20 cellular contexts compared by ENCODE assay signal in the genomic region with DNA sequence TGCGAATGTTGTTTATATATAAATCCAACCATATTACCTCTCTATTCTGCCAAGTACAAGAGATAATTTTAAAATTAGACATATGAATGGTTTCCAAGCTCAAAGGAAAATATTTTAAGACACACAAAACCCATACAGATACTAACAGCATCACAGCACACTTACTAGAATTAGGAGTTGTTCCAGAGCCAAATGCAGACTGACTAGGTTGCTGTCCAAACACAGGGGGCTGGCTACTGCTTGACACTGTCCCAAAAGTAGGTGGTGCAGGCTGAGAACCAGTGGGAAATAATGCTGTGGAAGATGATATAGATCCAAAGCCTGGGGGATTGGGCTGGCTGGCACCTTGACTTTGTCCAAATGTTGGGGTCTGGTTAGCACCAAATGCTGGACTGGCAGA.
"Had no signal": no experiment of that assay in that cellular context is flagged by ENCODE, and none has a peak within 500 bp of the region (broad histone marks: within the 10 kb centered on the region; RNA-seq: fewer than 3 reads in every experiment).

No MANE protein-coding gene starts in this region.

- DNase-seq: activated CD4-positive, alpha-beta memory T cell treated with anti-CD3 and anti-CD28 coated beads, Interleukin-2, amount 10 ng/mL, durations not matched to agents 7 days and 5 days; activated CD4-positive, alpha-beta T cell treated with anti-CD3 and anti-CD28 coated beads for 48 hours; activated CD4-positive, CD25-positive, alpha-beta regulatory T cell; aorta; caudate nucleus; dermis blood vessel endothelial cell; effector CD8-positive, alpha-beta T cell; foreskin keratinocyte; hippocampal formation; kidney glomerular epithelial cell; nucleus accumbens; right lobe of liver; stimulated activated CD4-positive, alpha-beta T cell treated with anti-CD3 and anti-CD28 coated beads, Interleukin-15, amount 100 ng/mL, for 24 hours; stimulated activated naive B cell treated with anti-CD40 and anti-IgM and Interleukin-4, amounts not matched to agents 10 μg/mL and 1 μg/mL and 100 μg/mL, for 72 hours; T1000; upper lobe of right lung had no signal

- H3K27me3 Mint-ChIP-seq: activated CD4-positive, alpha-beta memory T cell treated with anti-CD3 and anti-CD28 coated beads, Interleukin-2, amount 10 ng/mL, durations not matched to agents 7 days and 5 days; brain; stimulated activated naive B cell treated with anti-CD40 and anti-IgM and Interleukin-4, amounts not matched to agents 10 μg/mL and 1 μg/mL and 100 μg/mL, for 72 hours had no signal

- H3K27ac ChIP-seq: foreskin keratinocyte, parathyroid adenoma, right lobe of liver, skin epidermis, upper lobe of right lung had no signal

- H3K4me1 ChIP-seq: foreskin keratinocyte, parathyroid adenoma, right lobe of liver, upper lobe of right lung had no signal

- H3K4me3 ChIP-seq: right lobe of liver, skin epidermis, upper lobe of right lung had no signal

- H3K9me3 Mint-ChIP-seq: activated CD4-positive, alpha-beta memory T cell treated with anti-CD3 and anti-CD28 coated beads, Interleukin-2, amount 10 ng/mL, durations not matched to agents 7 days and 5 days; brain; stimulated activated naive B cell treated with anti-CD40 and anti-IgM and Interleukin-4, amounts not matched to agents 10 μg/mL and 1 μg/mL and 100 μg/mL, for 72 hours; T-helper 1 cell treated with Interleukin-12 subunit alpha and Interleukin-12 subunit beta and Interleukin-4 antibody, amounts not matched to agents 30 μg/mL and 1 μg/mL, for 36 hours had no signal

- H3K27ac Mint-ChIP-seq: activated CD4-positive, alpha-beta memory T cell treated with anti-CD3 and anti-CD28 coated beads, Interleukin-2, amount 10 ng/mL, durations not matched to agents 7 days and 5 days; T-helper 1 cell treated with Interleukin-12 subunit alpha and Interleukin-12 subunit beta and Interleukin-4 antibody, amounts not matched to agents 30 μg/mL and 1 μg/mL, for 36 hours had no signal

- ATAC-seq: foreskin keratinocyte; right lobe of liver; stimulated activated naive B cell treated with anti-CD40 and anti-IgM and Interleukin-4, amounts not matched to agents 10 μg/mL and 1 μg/mL and 100 μg/mL, for 72 hours; upper lobe of right lung had no signal

- H3K27me3 ChIP-seq: foreskin keratinocyte, right lobe of liver, upper lobe of right lung had no signal

- H3K9me3 ChIP-seq: right lobe of liver, upper lobe of right lung had no signal

- H3K4me3 Mint-ChIP-seq: activated CD4-positive, alpha-beta memory T cell treated with anti-CD3 and anti-CD28 coated beads, Interleukin-2, amount 10 ng/mL, durations not matched to agents 7 days and 5 days; brain; stimulated activated naive B cell treated with anti-CD40 and anti-IgM and Interleukin-4, amounts not matched to agents 10 μg/mL and 1 μg/mL and 100 μg/mL, for 72 hours; T-helper 1 cell treated with Interleukin-12 subunit alpha and Interleukin-12 subunit beta and Interleukin-4 antibody, amounts not matched to agents 30 μg/mL and 1 μg/mL, for 36 hours had no signal
